ENCODE assay signal across 22 cellular contexts in genomic region chr9:31013371-31013770, GRCh38.
"Had no signal": no experiment of that assay in that cellular context is flagged by ENCODE, and none has a peak within 500 bp of the region (broad histone marks: within the 10 kb centered on the region; RNA-seq: fewer than 3 reads in every experiment).

No MANE protein-coding gene starts in this region.

- DNase-seq: cortex of kidney; effector CD8-positive, alpha-beta T cell; effector memory CD8-positive, alpha-beta T cell; endodermal cell; erythroblast; esophagus squamous epithelium; foreskin fibroblast; gastrocnemius medialis; glutamatergic neuron; head of caudate nucleus; heart right ventricle; hippocampal formation; left cardiac atrium; left lung; left ventricle myocardium superior; lower lobe of right lung; mesenchymal stem cell; mucosa of descending colon; naive thymus-derived CD4-positive, alpha-beta T cell; natural killer cell had no signal

- H3K4me3 ChIP-seq: esophagus squamous epithelium, gastrocnemius medialis, heart right ventricle, left lung, lower lobe of right lung, mucosa of descending colon had no signal

- FAIRE-seq: endometrium, keratinocyte had no signal
